20 cellular contexts compared by ENCODE assay signal in the genomic region with DNA sequence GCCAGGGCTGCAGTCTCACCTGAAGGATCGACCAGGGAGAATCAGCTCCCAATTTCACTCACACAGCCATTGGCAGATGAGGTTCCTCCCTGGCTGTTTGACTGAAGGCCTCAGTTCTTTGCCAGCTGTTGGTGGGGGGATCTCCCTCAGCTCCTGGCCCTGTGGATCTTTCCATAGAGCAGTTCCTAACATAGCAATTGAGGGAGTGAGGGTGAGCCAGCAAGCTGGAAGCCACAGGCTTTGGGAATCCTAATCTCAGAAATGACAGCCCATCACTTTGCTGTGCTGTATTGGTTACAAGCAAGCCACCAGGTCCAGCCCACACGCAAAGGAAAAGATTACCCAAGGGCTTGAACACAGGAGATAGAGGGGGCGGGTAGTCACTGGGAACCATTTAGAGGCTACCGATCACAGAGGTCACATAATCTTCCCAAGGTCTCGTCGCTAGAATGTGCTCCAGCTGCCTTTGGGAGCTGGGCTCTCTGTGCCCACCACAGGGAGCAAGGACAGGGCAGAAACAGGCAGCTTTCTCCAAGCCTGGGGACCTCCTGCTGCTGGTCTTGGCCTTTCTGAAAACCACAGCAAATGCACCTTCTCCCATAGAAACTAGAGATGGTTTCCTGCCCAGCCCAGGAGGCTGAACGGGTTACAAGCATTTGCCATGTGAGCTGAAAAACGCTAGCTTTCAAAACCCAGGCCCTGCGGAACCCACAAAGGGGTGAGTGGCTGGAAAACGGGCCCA. TPM values are rescaled to one million over a fixed set of nuclear protein-coding genes. Genes with fewer than 3 reads are reported as not detected.
DNase-seq lines count a peak whose midpoint lies in the region; ATAC-seq, FAIRE-seq and TF ChIP-seq lines count a peak whose summit lies in the region.
"Had no signal": no experiment of that assay in that cellular context is flagged by ENCODE, and none has a peak within 500 bp of the region (broad histone marks: within the 10 kb centered on the region; RNA-seq: fewer than 3 reads in every experiment).

No MANE protein-coding gene starts in this region.

- TF ChIP-seq EP300 in HepG2 (IDR thresholded peaks at IDR 0.05; ENCODE audit: low read depth in 2 of 2, low read length in 2 of 2) = no peak
- no peak for TF ChIP-seq EP300 in HepG2 (CRISPR knock-in tag; IDR thresholded peaks at IDR 0.05; ENCODE audit: borderline replicate concordance)

- H3K27me3 Mint-ChIP-seq in astrocyte (ENCODE audit: low read depth, unreplicated experiment) (peaks cover 21% of the 10 kb centered on the region), immature natural killer cell (ENCODE audit: low read depth in 3 of 3) (peaks cover under 1 to 12% (median 4%) of the 10 kb centered on the region in 3 donors)

- POLR2A ChIA-PET in HepG2 (lab: Yijun Ruan, JAX) = interaction anchor here (0.8 to 2.7 kb wide), 10 partner anchors 10 to 272 kb away, joined by 3 to 12 read pairs (median 5); partner anchors contain the start of genes DDX24, IFI27L1 and SERPINA10

- ATAC-seq in HepG2 (peak; percentile 37), right lobe of liver (no peak)
- peak; percentile 66 for ATAC-seq in stimulated activated naive CD8-positive, alpha-beta T cell treated with anti-CD3 and anti-CD28 coated beads, Interleukin-15, Interleukin-2, amounts not matched to agents 100 U/mL and 50 U/mL, for 24 hours
- ATAC-seq: left ventricle myocardium superior had no signal

- no peaks in the 10 kb centered on the region for H3K36me3 ChIP-seq in HepG2 (replicated peaks in 1 of 2; ENCODE audit: control insufficient read depth in 1 of 2, insufficient read depth in 2 of 2, low read length in 2 of 2)
- no peaks in the 10 kb centered on the region for H3K36me3 ChIP-seq in right lobe of liver
- H3K36me3 ChIP-seq in astrocyte (ENCODE audit: insufficient read depth, low read length) = no peaks in the 10 kb centered on the region
- H3K36me3 ChIP-seq: adrenal gland, prostate gland, SJSA1, spleen, suprapubic skin had no signal

- CTCF ChIA-PET in HepG2 (lab: Yijun Ruan, JAX; ENCODE audit: low intra/inter-chr PET ratio, low total read pairs) = no interaction called here

- peaks cover 6% of the 10 kb centered on the region for H3K4me1 Mint-ChIP-seq in astrocyte (ENCODE audit: low read depth, unreplicated experiment)
- peaks cover 5 to 7% of the 10 kb centered on the region in 2 donors for H3K4me1 Mint-ChIP-seq in immature natural killer cell

- H2AFZ ChIP-seq in HepG2 (ENCODE audit: low read length) (peak overlapping the region; percentile 85), astrocyte (ENCODE audit: low read depth, low read length) (no peak overlapping the region)

- no peaks in the 10 kb centered on the region for H3K36me3 Mint-ChIP-seq in astrocyte (ENCODE audit: low read depth, unreplicated experiment)
- H3K36me3 Mint-ChIP-seq in immature natural killer cell = no peaks in the 10 kb centered on the region
- H3K36me3 Mint-ChIP-seq: naive B cell had no signal

- no peak for TF ChIP-seq CTCF in HepG2 (CRISPR knock-in tag; IDR thresholded peaks at IDR 0.05)
- TF ChIP-seq CTCF in right lobe of liver (IDR thresholded peaks at IDR 0.05) = no peak
- no peak for TF ChIP-seq CTCF in NB4 (IDR thresholded peaks at IDR 0.05; ENCODE audit: low read depth, low read length)
- no peak for TF ChIP-seq CTCF in astrocyte (IDR thresholded peaks at IDR 0.05; ENCODE audit: insufficient read depth, low read depth, low read length)
- no peak for TF ChIP-seq CTCF in dorsolateral prefrontal cortex (IDR thresholded peaks at IDR 0.05 in 54 of 56, conservative IDR thresholded peaks at IDR 0.05 in 2 of 56; ENCODE audit: low read depth in 1 of 56, partially characterized antibody in 56 of 56)

- H3K4me3 Mint-ChIP-seq in astrocyte (ENCODE audit: unreplicated experiment) (no peak overlapping the region), immature natural killer cell (no peak overlapping the region)
- H3K4me3 Mint-ChIP-seq: naive B cell had no signal

- peak overlapping the region; percentile 48 to 66 (median 52) for H3K4me3 ChIP-seq in HepG2 (replicated peaks in 1 of 3; ENCODE audit: insufficient read depth in 1 of 3, low read depth in 2 of 3, low read length in 3 of 3)
- no peak overlapping the region for H3K4me3 ChIP-seq in right lobe of liver
- no peak overlapping the region for H3K4me3 ChIP-seq in NB4 (ENCODE audit: low read depth, low read length)
- H3K4me3 ChIP-seq in astrocyte (ENCODE audit: insufficient read depth, low read depth, low read length) = no peak overlapping the region
- H3K4me3 ChIP-seq in dorsolateral prefrontal cortex = no peak overlapping the region
- H3K4me3 ChIP-seq: adrenal gland, prostate gland, SJSA1, spleen, suprapubic skin had no signal

- H3K4me2 ChIP-seq in HepG2 (ENCODE audit: low read depth, low read length) = peak overlapping the region; percentile 97
- peak overlapping the region; percentile 10 for H3K4me2 ChIP-seq in astrocyte (ENCODE audit: low read length)

- FAIRE-seq in HepG2 (lab: Jason Lieb, UNC) = no peak
- no peak for FAIRE-seq in astrocyte (lab: Jason Lieb, UNC)
- FAIRE-seq: endothelial cell of umbilical vein had no signal

- 3% methylated on average over 8 of the region's 10 CpGs for whole genome bisulfite sequencing in HepG2 (ENCODE audit: low lambda C conversion rate)
- 45% methylated on average over 4 of the region's 10 CpGs for WGBS in right lobe of liver (ENCODE audit: insufficient coverage, low coverage, low lambda C conversion rate, missing lambda C conversion rate)

- no peaks in the 10 kb centered on the region for H3K9me3 Mint-ChIP-seq in astrocyte (ENCODE audit: unreplicated experiment)
- H3K9me3 Mint-ChIP-seq in immature natural killer cell = no peaks in the 10 kb centered on the region
- H3K9me3 Mint-ChIP-seq: naive B cell had no signal

- no peak overlapping the region for H3K27ac Mint-ChIP-seq in astrocyte (ENCODE audit: unreplicated experiment)
- H3K27ac Mint-ChIP-seq in immature natural killer cell = no peak overlapping the region

- H3K4me1 ChIP-seq in HepG2 (ENCODE audit: insufficient read depth, low read length) (peaks cover 55% of the 10 kb centered on the region), right lobe of liver (peaks cover 0 to 1% (median under 1%) of the 10 kb centered on the region in 4 donors), astrocyte (ENCODE audit: insufficient read depth, low read length) (peaks cover 14% of the 10 kb centered on the region)
- H3K4me1 ChIP-seq: prostate gland had no signal

- H3K79me2 ChIP-seq in HepG2 (ENCODE audit: insufficient read depth, low read length) (no peaks in the 10 kb centered on the region), astrocyte (ENCODE audit: insufficient read depth, low read length) (no peaks in the 10 kb centered on the region)

- H3K9me3 ChIP-seq in HepG2 (ENCODE audit: low read length) (no peaks in the 10 kb centered on the region), right lobe of liver (no peaks in the 10 kb centered on the region), astrocyte (ENCODE audit: insufficient read depth, low read depth, low read length) (no peaks in the 10 kb centered on the region)
- H3K9me3 ChIP-seq: adrenal gland, prostate gland, SJSA1, spleen, suprapubic skin had no signal

- BruUV-seq in HepG2 (replicated peaks; lab: Mats Ljungman, UMichigan) = no TSS peak

- TF ChIP-seq RAD21 in HepG2 (CRISPR knock-in tag; IDR thresholded peaks at IDR 0.05) = no peak

- H3K27me3 ChIP-seq in HepG2 (ENCODE audit: control insufficient read depth in 1 of 2, insufficient read depth in 2 of 2, low read length in 2 of 2) (peaks cover 4 to 18% of the 10 kb centered on the region in 2 experiments; a peak in 4 of 5 replicates), right lobe of liver (no peaks in the 10 kb centered on the region), astrocyte (ENCODE audit: insufficient read depth, low read length) (peaks cover 6% of the 10 kb centered on the region), dorsolateral prefrontal cortex (no peaks in the 10 kb centered on the region)
- H3K27me3 ChIP-seq: adrenal gland, SJSA1 had no signal

- DNase-seq in HepG2 (ENCODE audit: low spot score) = peak; percentile 42
- DNase-seq in right lobe of liver = no peak
- peak; percentile 47 for DNase-seq in NB4 (ENCODE audit: low read depth)
- peak; percentile 14 for DNase-seq in astrocyte (ENCODE audit: low read depth)
- peak; percentile 53 for DNase-seq in stimulated activated naive CD8-positive, alpha-beta T cell treated with anti-CD3 and anti-CD28 coated beads, Interleukin-15, Interleukin-2, amounts not matched to agents 100 U/mL and 50 U/mL, for 24 hours
- DNase-seq in dorsolateral prefrontal cortex = no peak
- DNase-seq in NCI-H2107 treated with DMSO at 0.1 percent for 48 hours (lab: John Stamatoyannopoulos, UW; ENCODE audit: unreplicated experiment) = no peak
- no peak for DNase-seq in immature natural killer cell
- DNase-seq: adrenal gland, Karpas-422, left ventricle myocardium superior, naive B cell, NCI-H1417, NCI-H226, spleen had no signal

- in situ Hi-C loops in HepG2 (cut with HindIII; ENCODE audit: extremely low pct_ligation_motif_present, low pct_unique_long_range_greater_than_20kb) = no loop called here

- intact Hi-C loops in HepG2 (cut with micrococcal nuclease; ENCODE audit: unreplicated experiment) (no loop called here), right lobe of liver (cut with DNase I) (no loop called here), dorsolateral prefrontal cortex (cut with DNase I) (no loop called here)

- H4K20me1 ChIP-seq in HepG2 (ENCODE audit: insufficient read depth, low read length) = no peaks in the 10 kb centered on the region
- H4K20me1 ChIP-seq in astrocyte (ENCODE audit: insufficient read depth, low read length) = no peaks in the 10 kb centered on the region

- no peak overlapping the region for H3K27ac ChIP-seq in HepG2 (ENCODE audit: extremely low read length, insufficient read depth, low read length)
- no peak overlapping the region for H3K27ac ChIP-seq in right lobe of liver
- no peak overlapping the region for H3K27ac ChIP-seq in astrocyte (ENCODE audit: low read depth, low read length)
- H3K27ac ChIP-seq in dorsolateral prefrontal cortex = no peak overlapping the region
- H3K27ac ChIP-seq: adrenal gland, prostate gland, SJSA1, spleen, suprapubic skin had no signal

- TF ChIP-seq POLR2A in HepG2 (IDR thresholded peaks at IDR 0.05; ENCODE audit: insufficient read depth in 1 of 2, low read depth in 2 of 2, low read length in 2 of 2) (peak; percentile 19 to 32; a peak in 1 of 4 replicates), right lobe of liver (IDR thresholded peaks at IDR 0.05) (no peak), NB4 (IDR thresholded peaks at IDR 0.05; ENCODE audit: extremely low read depth, insufficient read length) (no peak)

- peak overlapping the region; percentile 47; the same call in 1 of the 2 replicates for H3K9ac ChIP-seq in HepG2 (ENCODE audit: insufficient read depth, low read depth, low read length)
- H3K9ac ChIP-seq in astrocyte (ENCODE audit: low read length) = no peak overlapping the region

RNA-seq across cellular contexts. Expression of gene OTUB2, which starts 4.6 kb away (rescaled TPM):
- 2.2 and 2.4 TPM in 2 replicates for total RNA-seq in HepG2 (2016; rRNA removed; fragmentation: Illumina TruSeq; extraction: Trizol)
- total RNA-seq in HepG2 (2016; cell fraction: cytosol; rRNA removed; fragmentation: Illumina TruSeq; extraction: Trizol; ENCODE audit: low read depth) = 0.30 and 0.44 TPM in 2 replicates
- total RNA-seq in HepG2 (2016; cell fraction: insoluble cytoplasmic fraction; rRNA removed; fragmentation: Illumina TruSeq; extraction: Trizol) = 1.8 and 1.9 TPM in 2 replicates
- total RNA-seq in HepG2 (2016; cell fraction: membrane; rRNA removed; fragmentation: Illumina TruSeq; extraction: Trizol) = 1.2 and 1.4 TPM in 2 replicates
- 2.6 and 3.1 TPM in 2 replicates for total RNA-seq in HepG2 (2016; cell fraction: nucleus; rRNA removed; fragmentation: Illumina TruSeq; extraction: Trizol)
- polyA plus RNA-seq in HepG2 (2011; rRNA removed) = 2.4 and 3.0 TPM in 2 replicates
- 2.3 and 2.6 TPM in 2 replicates for polyA plus RNA-seq in HepG2 (2011; cell fraction: cytosol; rRNA removed)
- 3.9 and 4.1 TPM in 2 replicates for polyA plus RNA-seq in HepG2 (2011; cell fraction: nucleus; rRNA removed)
- 1.4 and 1.9 TPM in 2 replicates for polyA plus RNA-seq in HepG2 (2012)
- 0.21 and 0.70 TPM in 2 replicates for polyA plus RNA-seq in HepG2 (2016; cell fraction: cytosol; fragmentation: Illumina TruSeq; extraction: Trizol; ENCODE audit: low read depth)
- 2.0 and 2.3 TPM in 2 replicates for polyA plus RNA-seq in HepG2 (2016; cell fraction: insoluble cytoplasmic fraction; fragmentation: Illumina TruSeq; extraction: Trizol; ENCODE audit: low read depth)
- polyA plus RNA-seq in HepG2 (2016; cell fraction: membrane; fragmentation: Illumina TruSeq; extraction: Trizol; ENCODE audit: low read depth) = 0.58 and 1.0 TPM in 2 replicates
- 2.1 and 2.3 TPM in 2 replicates for polyA plus RNA-seq in HepG2 (2016; cell fraction: nucleus; fragmentation: Illumina TruSeq; extraction: Trizol; ENCODE audit: insufficient read depth, low read depth)
- 0.49 and 8.2 TPM in 2 replicates for polyA minus RNA-seq in HepG2 (2011; rRNA and poly(A)+ RNA removed; ENCODE audit: low replicate concordance)
- 3.3 and 4.7 TPM in 2 replicates for polyA minus RNA-seq in HepG2 (2011; cell fraction: cytosol; rRNA and poly(A)+ RNA removed)
- polyA minus RNA-seq in HepG2 (2011; cell fraction: nucleus; rRNA and poly(A)+ RNA removed) = 10.0 and 11.3 TPM in 2 replicates
- total RNA-seq in right lobe of liver = 1 to 10 TPM in 2 of 6 experiments, under 1 TPM in 4; 0.59 to 3.7 (median 0.85) TPM
- 3.1 and 3.3 TPM in 2 replicates for total RNA-seq in astrocyte
- total RNA-seq in dorsolateral prefrontal cortex = 1 to 10 TPM in 117 of 120 experiments, under 1 TPM in 3; 0.49 to 4.7 (median 2.3) TPM
- under 1 TPM in 2 of 3 donors, not detected in 1; 0.22 to 0.33 TPM for polyA plus RNA-seq in immature natural killer cell

RNA-seq across cellular contexts. Expression of gene CCDC197, which starts 24.5 kb away (rescaled TPM):
- total RNA-seq in HepG2 (2016; rRNA removed; fragmentation: Illumina TruSeq; extraction: Trizol) = 0.11 TPM in 1 of 2 replicates, not detected in the other
- not detected in 2 replicates for total RNA-seq in HepG2 (2016; cell fraction: cytosol; rRNA removed; fragmentation: Illumina TruSeq; extraction: Trizol; ENCODE audit: low read depth)
- total RNA-seq in HepG2 (2016; cell fraction: insoluble cytoplasmic fraction; rRNA removed; fragmentation: Illumina TruSeq; extraction: Trizol) = not detected in 2 replicates
- not detected in 2 replicates for total RNA-seq in HepG2 (2016; cell fraction: membrane; rRNA removed; fragmentation: Illumina TruSeq; extraction: Trizol)
- not detected in 2 replicates for total RNA-seq in HepG2 (2016; cell fraction: nucleus; rRNA removed; fragmentation: Illumina TruSeq; extraction: Trizol)
- polyA plus RNA-seq in HepG2 (2011; rRNA removed) = 0.13 TPM in 1 of 2 replicates, not detected in the other
- not detected in 2 replicates for polyA plus RNA-seq in HepG2 (2011; cell fraction: cytosol; rRNA removed)
- polyA plus RNA-seq in HepG2 (2011; cell fraction: nucleus; rRNA removed) = 0.17 TPM in 1 of 2 replicates, not detected in the other
- 0.11 TPM in 1 of 2 replicates, not detected in the other for polyA plus RNA-seq in HepG2 (2012)
- polyA plus RNA-seq in HepG2 (2016; cell fraction: cytosol; fragmentation: Illumina TruSeq; extraction: Trizol; ENCODE audit: low read depth) = not detected in 2 replicates
- polyA plus RNA-seq in HepG2 (2016; cell fraction: insoluble cytoplasmic fraction; fragmentation: Illumina TruSeq; extraction: Trizol; ENCODE audit: low read depth) = not detected in 2 replicates
- 0.16 TPM in 1 of 2 replicates, not detected in the other for polyA plus RNA-seq in HepG2 (2016; cell fraction: membrane; fragmentation: Illumina TruSeq; extraction: Trizol; ENCODE audit: low read depth)
- polyA plus RNA-seq in HepG2 (2016; cell fraction: nucleus; fragmentation: Illumina TruSeq; extraction: Trizol; ENCODE audit: insufficient read depth, low read depth) = 0.33 TPM in 1 of 2 replicates, not detected in the other
- 0.20 TPM in 1 of 2 replicates, not detected in the other for polyA minus RNA-seq in HepG2 (2011; rRNA and poly(A)+ RNA removed; ENCODE audit: low replicate concordance)
- not detected in 2 replicates for polyA minus RNA-seq in HepG2 (2011; cell fraction: cytosol; rRNA and poly(A)+ RNA removed)
- not detected in 2 replicates for polyA minus RNA-seq in HepG2 (2011; cell fraction: nucleus; rRNA and poly(A)+ RNA removed)
- total RNA-seq in right lobe of liver = not detected
- not detected in 2 replicates for total RNA-seq in astrocyte
- under 1 TPM in 2 of 120 experiments, not detected in 118; 0.38 to 0.95 TPM for total RNA-seq in dorsolateral prefrontal cortex
- polyA plus RNA-seq in immature natural killer cell = not detected
- total RNA-seq: adrenal gland, cerebellum, endothelial cell of umbilical vein, prostate gland, SJSA1, spleen, suprapubic skin had no signal
- polyA plus RNA-seq: adrenal gland, endothelial cell of umbilical vein, spleen had no signal

RNA-seq across cellular contexts. Expression of gene ASB2, which starts 45.2 kb away (rescaled TPM):
- 0.46 and 0.82 TPM in 2 replicates for total RNA-seq in HepG2 (2016; rRNA removed; fragmentation: Illumina TruSeq; extraction: Trizol)
- 0.26 and 0.40 TPM in 2 replicates for total RNA-seq in HepG2 (2016; cell fraction: cytosol; rRNA removed; fragmentation: Illumina TruSeq; extraction: Trizol; ENCODE audit: low read depth)
- 0.62 and 0.93 TPM in 2 replicates for total RNA-seq in HepG2 (2016; cell fraction: insoluble cytoplasmic fraction; rRNA removed; fragmentation: Illumina TruSeq; extraction: Trizol)
- 0.37 and 0.83 TPM in 2 replicates for total RNA-seq in HepG2 (2016; cell fraction: membrane; rRNA removed; fragmentation: Illumina TruSeq; extraction: Trizol)
- total RNA-seq in HepG2 (2016; cell fraction: nucleus; rRNA removed; fragmentation: Illumina TruSeq; extraction: Trizol) = 1.1 and 1.3 TPM in 2 replicates
- polyA plus RNA-seq in HepG2 (2011; rRNA removed) = 4.1 and 4.5 TPM in 2 replicates
- polyA plus RNA-seq in HepG2 (2011; cell fraction: cytosol; rRNA removed) = 4.5 and 6.1 TPM in 2 replicates
- polyA plus RNA-seq in HepG2 (2011; cell fraction: nucleus; rRNA removed) = 9.6 and 13.9 TPM in 2 replicates
- polyA plus RNA-seq in HepG2 (2012) = 0.48 and 0.80 TPM in 2 replicates
- 0.21 and 0.37 TPM in 2 replicates for polyA plus RNA-seq in HepG2 (2016; cell fraction: cytosol; fragmentation: Illumina TruSeq; extraction: Trizol; ENCODE audit: low read depth)
- 0.58 and 0.71 TPM in 2 replicates for polyA plus RNA-seq in HepG2 (2016; cell fraction: insoluble cytoplasmic fraction; fragmentation: Illumina TruSeq; extraction: Trizol; ENCODE audit: low read depth)
- 0.35 and 0.43 TPM in 2 replicates for polyA plus RNA-seq in HepG2 (2016; cell fraction: membrane; fragmentation: Illumina TruSeq; extraction: Trizol; ENCODE audit: low read depth)
- polyA plus RNA-seq in HepG2 (2016; cell fraction: nucleus; fragmentation: Illumina TruSeq; extraction: Trizol; ENCODE audit: insufficient read depth, low read depth) = 1.0 and 1.6 TPM in 2 replicates
- polyA minus RNA-seq in HepG2 (2011; rRNA and poly(A)+ RNA removed; ENCODE audit: low replicate concordance) = 14.4 TPM in 1 of 2 replicates, not detected in the other
- 3.1 and 3.4 TPM in 2 replicates for polyA minus RNA-seq in HepG2 (2011; cell fraction: cytosol; rRNA and poly(A)+ RNA removed)
- polyA minus RNA-seq in HepG2 (2011; cell fraction: nucleus; rRNA and poly(A)+ RNA removed) = 3.7 and 6.6 TPM in 2 replicates
- under 1 TPM; 0.20 to 0.59 (median 0.28) TPM for total RNA-seq in right lobe of liver
- total RNA-seq in astrocyte = 0.25 TPM in 1 of 2 replicates, not detected in the other
- total RNA-seq in dorsolateral prefrontal cortex = 10 to 100 TPM in 40 of 120 experiments, 1 to 10 TPM in 80; 1.7 to 20.6 (median 8.5) TPM
- 1 to 10 TPM; 1.4 to 4.2 (median 2.7) TPM for polyA plus RNA-seq in immature natural killer cell
- total RNA-seq: endothelial cell of umbilical vein had no signal
- polyA plus RNA-seq: endothelial cell of umbilical vein had no signal

RNA-seq across cellular contexts. Expression of gene DDX24, which starts 59.4 kb away (rescaled TPM):
- 149 and 215 TPM in 2 replicates for total RNA-seq in HepG2 (2016; rRNA removed; fragmentation: Illumina TruSeq; extraction: Trizol)
- 8.8 and 12.3 TPM in 2 replicates for total RNA-seq in HepG2 (2016; cell fraction: cytosol; rRNA removed; fragmentation: Illumina TruSeq; extraction: Trizol; ENCODE audit: low read depth)
- 152 and 207 TPM in 2 replicates for total RNA-seq in HepG2 (2016; cell fraction: insoluble cytoplasmic fraction; rRNA removed; fragmentation: Illumina TruSeq; extraction: Trizol)
- total RNA-seq in HepG2 (2016; cell fraction: membrane; rRNA removed; fragmentation: Illumina TruSeq; extraction: Trizol) = 25.6 and 27.8 TPM in 2 replicates
- 84.5 and 106 TPM in 2 replicates for total RNA-seq in HepG2 (2016; cell fraction: nucleus; rRNA removed; fragmentation: Illumina TruSeq; extraction: Trizol)
- 62.3 and 67.3 TPM in 2 replicates for polyA plus RNA-seq in HepG2 (2011; rRNA removed)
- polyA plus RNA-seq in HepG2 (2011; cell fraction: cytosol; rRNA removed) = 38.2 and 50.1 TPM in 2 replicates
- 56.2 and 66.5 TPM in 2 replicates for polyA plus RNA-seq in HepG2 (2011; cell fraction: nucleus; rRNA removed)
- 86.8 and 88.0 TPM in 2 replicates for polyA plus RNA-seq in HepG2 (2012)
- polyA plus RNA-seq in HepG2 (2016; cell fraction: cytosol; fragmentation: Illumina TruSeq; extraction: Trizol; ENCODE audit: low read depth) = 5.2 and 6.0 TPM in 2 replicates
- 160 and 163 TPM in 2 replicates for polyA plus RNA-seq in HepG2 (2016; cell fraction: insoluble cytoplasmic fraction; fragmentation: Illumina TruSeq; extraction: Trizol; ENCODE audit: low read depth)
- 12.6 and 13.0 TPM in 2 replicates for polyA plus RNA-seq in HepG2 (2016; cell fraction: membrane; fragmentation: Illumina TruSeq; extraction: Trizol; ENCODE audit: low read depth)
- polyA plus RNA-seq in HepG2 (2016; cell fraction: nucleus; fragmentation: Illumina TruSeq; extraction: Trizol; ENCODE audit: insufficient read depth, low read depth) = 104 and 108 TPM in 2 replicates
- 50.1 and 167 TPM in 2 replicates for polyA minus RNA-seq in HepG2 (2011; rRNA and poly(A)+ RNA removed; ENCODE audit: low replicate concordance)
- polyA minus RNA-seq in HepG2 (2011; cell fraction: cytosol; rRNA and poly(A)+ RNA removed) = 37.3 and 43.9 TPM in 2 replicates
- polyA minus RNA-seq in HepG2 (2011; cell fraction: nucleus; rRNA and poly(A)+ RNA removed) = 50.2 and 79.2 TPM in 2 replicates
- total RNA-seq in right lobe of liver = 10 to 100 TPM; 47.8 to 74.0 (median 63.6) TPM
- 206 TPM in 2 replicates for total RNA-seq in astrocyte
- total RNA-seq in dorsolateral prefrontal cortex = 100 to 1,000 TPM; 170 to 541 (median 413) TPM
- polyA plus RNA-seq in immature natural killer cell = 100 to 1,000 TPM in 2 of 3 donors, 10 to 100 TPM in 1; 60.8 to 208 (median 114) TPM

RNA-seq across cellular contexts. Expression of gene IFI27L1, which starts 59.5 kb away (rescaled TPM):
- total RNA-seq in HepG2 (2016; rRNA removed; fragmentation: Illumina TruSeq; extraction: Trizol) (19.0 and 19.3 TPM in 2 replicates), right lobe of liver (1 to 10 TPM; 2.6 to 8.2 (median 5.3) TPM), astrocyte (28.4 and 30.8 TPM in 2 replicates), dorsolateral prefrontal cortex (10 to 100 TPM; 13.3 to 47.8 (median 25.5) TPM)
- 6.4 and 9.9 TPM in 2 replicates for total RNA-seq in HepG2 (2016; cell fraction: cytosol; rRNA removed; fragmentation: Illumina TruSeq; extraction: Trizol; ENCODE audit: low read depth)
- 18.3 and 20.8 TPM in 2 replicates for total RNA-seq in HepG2 (2016; cell fraction: insoluble cytoplasmic fraction; rRNA removed; fragmentation: Illumina TruSeq; extraction: Trizol)
- 10.0 and 10.1 TPM in 2 replicates for total RNA-seq in HepG2 (2016; cell fraction: membrane; rRNA removed; fragmentation: Illumina TruSeq; extraction: Trizol)
- total RNA-seq in HepG2 (2016; cell fraction: nucleus; rRNA removed; fragmentation: Illumina TruSeq; extraction: Trizol) = 14.3 and 16.2 TPM in 2 replicates
- polyA plus RNA-seq in HepG2 (2011; rRNA removed) (9.6 and 11.9 TPM in 2 replicates), immature natural killer cell (10 to 100 TPM; 10.0 to 19.3 (median 10.3) TPM)
- 14.3 and 18.1 TPM in 2 replicates for polyA plus RNA-seq in HepG2 (2011; cell fraction: cytosol; rRNA removed)
- 13.5 TPM in 2 replicates for polyA plus RNA-seq in HepG2 (2011; cell fraction: nucleus; rRNA removed)
- 8.0 and 11.2 TPM in 2 replicates for polyA plus RNA-seq in HepG2 (2012)
- 5.6 and 7.8 TPM in 2 replicates for polyA plus RNA-seq in HepG2 (2016; cell fraction: cytosol; fragmentation: Illumina TruSeq; extraction: Trizol; ENCODE audit: low read depth)
- polyA plus RNA-seq in HepG2 (2016; cell fraction: insoluble cytoplasmic fraction; fragmentation: Illumina TruSeq; extraction: Trizol; ENCODE audit: low read depth) = 12.7 and 14.3 TPM in 2 replicates
- polyA plus RNA-seq in HepG2 (2016; cell fraction: membrane; fragmentation: Illumina TruSeq; extraction: Trizol; ENCODE audit: low read depth) = 5.7 and 8.7 TPM in 2 replicates
- polyA plus RNA-seq in HepG2 (2016; cell fraction: nucleus; fragmentation: Illumina TruSeq; extraction: Trizol; ENCODE audit: insufficient read depth, low read depth) = 26.6 and 29.4 TPM in 2 replicates
- polyA minus RNA-seq in HepG2 (2011; rRNA and poly(A)+ RNA removed; ENCODE audit: low replicate concordance) = 5.1 and 14.3 TPM in 2 replicates
- polyA minus RNA-seq in HepG2 (2011; cell fraction: cytosol; rRNA and poly(A)+ RNA removed) = 2.7 and 3.1 TPM in 2 replicates
- 5.5 and 8.3 TPM in 2 replicates for polyA minus RNA-seq in HepG2 (2011; cell fraction: nucleus; rRNA and poly(A)+ RNA removed)

Comparison
In these comparisons a context has a peak if more than half of its experiments do, and no peak if none do; other contexts are left out.
1. ATAC-seq: peak in HepG2 (single experiment) and stimulated activated naive CD8-positive, alpha-beta T cell treated with anti-CD3 and anti-CD28 coated beads, Interleukin-15, Interleukin-2, amounts not matched to agents 100 U/mL and 50 U/mL, for 24 hours (single experiment); none in right lobe of liver (0 of 4).
2. DNase-seq: peak in HepG2 (single experiment), NB4 (single experiment), astrocyte (single experiment) and stimulated activated naive CD8-positive, alpha-beta T cell treated with anti-CD3 and anti-CD28 coated beads, Interleukin-15, Interleukin-2, amounts not matched to agents 100 U/mL and 50 U/mL, for 24 hours (single experiment); none in right lobe of liver (0 of 3), dorsolateral prefrontal cortex (0 of 10), NCI-H2107 treated with DMSO at 0.1 percent for 48 hours (single experiment) and immature natural killer cell (0 of 3).
3. H3K4me3 ChIP-seq: peak in HepG2 (3 of 3); none in right lobe of liver (0 of 3), NB4 (single experiment), astrocyte (single experiment) and dorsolateral prefrontal cortex (0 of 59).
4. POLR2A ChIP-seq: peak in HepG2 (2 of 2); none in right lobe of liver (single experiment) and NB4 (single experiment).